8 cellular contexts compared by ENCODE assay signal in the genomic region with DNA sequence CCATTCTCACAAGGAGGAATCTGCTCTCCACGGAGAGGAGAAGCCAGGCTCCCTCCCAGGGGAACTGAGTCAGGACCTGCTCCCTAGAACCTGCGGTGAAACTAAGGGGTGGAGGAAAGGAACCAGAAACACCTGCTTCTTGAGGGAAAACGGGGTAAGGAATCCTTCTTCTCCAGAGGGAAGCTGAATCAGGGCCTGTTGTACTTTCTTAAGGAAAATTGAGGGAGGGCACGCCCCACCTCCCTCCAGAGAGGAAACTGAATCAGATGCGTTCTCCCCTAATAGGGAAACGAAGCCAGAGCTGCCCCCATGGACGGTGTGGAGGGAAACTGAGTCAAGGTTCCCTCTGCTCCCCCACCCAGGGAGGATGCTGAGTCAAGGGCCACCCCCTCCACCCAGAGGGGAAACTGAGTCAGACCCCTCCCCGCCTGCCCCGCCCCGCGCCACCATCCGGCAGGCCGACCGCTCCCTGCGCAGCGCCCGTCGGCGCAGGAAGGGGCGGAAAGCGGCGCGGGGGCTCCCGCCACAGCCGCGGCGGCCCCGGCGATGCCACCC. TPM values are rescaled to one million over a fixed set of nuclear protein-coding genes. Genes with fewer than 3 reads are reported as not detected.
A peak's percentile ranks its signal among the peaks of the same experiment; 100 is the strongest.
DNase-seq lines count a peak whose midpoint lies in the region; FAIRE-seq and TF ChIP-seq lines count a peak whose summit lies in the region.

No MANE protein-coding gene starts in this region.

- H3K9me3 ChIP-seq in BLaER1 (no peaks in the 10 kb centered on the region), HAP-1 (no peaks in the 10 kb centered on the region), keratinocyte (ENCODE audit: control insufficient read depth, low read depth, low read length) (no peaks in the 10 kb centered on the region)

- DNase-seq in HAP-1 (ENCODE audit: low spot score in 2 of 2) (no peak), keratinocyte (ENCODE audit: low read depth, low spot score) (no peak), substantia nigra (lab: John Stamatoyannopoulos, UW) (peak in 1 of 49 donors; percentile 69), GOT3 (lab: John Stamatoyannopoulos, UW) (no peak), NCI-H2227 (lab: John Stamatoyannopoulos, UW; ENCODE audit: unreplicated experiment) (no peak), NK-92 (lab: John Stamatoyannopoulos, UW; ENCODE audit: unreplicated experiment) (no peak)
- no peak for DNase-seq in activated T-helper 2 cell treated with anti-CD3 and anti-CD28 coated beads, Interferon-gamma antibody, Interleukin-2, Interleukin-4, amounts not matched to agents 10 μg/mL and 5 μg/mL and 100 μg/mL, durations not matched to agents 14 hours and 24 hours and 36 hours (ENCODE audit: low spot score)

- peak overlapping the region; percentile 83 for H3K4me3 Mint-ChIP-seq in activated T-helper 2 cell treated with anti-CD3 and anti-CD28 coated beads, Interferon-gamma antibody, Interleukin-2, Interleukin-4, amounts not matched to agents 10 μg/mL and 5 μg/mL and 100 μg/mL, durations not matched to agents 14 hours and 24 hours and 36 hours (ENCODE audit: low read depth)

- in situ Hi-C loops in HAP-1 (cut with MboI; ENCODE audit: low sequenced_read_pairs): no loop called here

- H2AFZ ChIP-seq in keratinocyte (ENCODE audit: control insufficient read depth, low read length): no peak overlapping the region

- H3K27ac Mint-ChIP-seq in activated T-helper 2 cell treated with anti-CD3 and anti-CD28 coated beads, Interferon-gamma antibody, Interleukin-2, Interleukin-4, amounts not matched to agents 10 μg/mL and 5 μg/mL and 100 μg/mL, durations not matched to agents 14 hours and 24 hours and 36 hours: peak overlapping the region; percentile 20

- intact Hi-C loops in activated T-helper 2 cell treated with anti-CD3 and anti-CD28 coated beads, Interferon-gamma antibody, Interleukin-2, Interleukin-4, amounts not matched to agents 10 μg/mL and 5 μg/mL and 100 μg/mL, durations not matched to agents 14 hours and 24 hours and 36 hours (cut with micrococcal nuclease): loop anchor here (1.0 to 2.0 kb wide), 3 partner anchors 9 to 196 kb away; partner anchors contain the start of genes CFL1, MAP3K11 and PCNX3

- H3K9ac ChIP-seq in BLaER1 (peak overlapping the region; percentile 90), keratinocyte (ENCODE audit: control insufficient read depth, extremely low read depth, insufficient read depth, low read length) (peak overlapping the region; percentile 97)

- no peak for FAIRE-seq in keratinocyte (lab: Jason Lieb, UNC)

- peak overlapping the region; percentile 96 for H3K4me2 ChIP-seq in BLaER1
- peak overlapping the region; percentile 97 for H3K4me2 ChIP-seq in keratinocyte (ENCODE audit: control insufficient read depth, extremely low read depth, insufficient read depth, low read depth, low read length)

- H3K4me1 ChIP-seq in BLaER1 (peaks cover 33% of the 10 kb centered on the region), HAP-1 (peaks cover 3% of the 10 kb centered on the region), keratinocyte (ENCODE audit: control insufficient read depth, extremely low read depth, insufficient read depth, low read length) (peaks cover 12% of the 10 kb centered on the region)

- H3K4me1 Mint-ChIP-seq in activated T-helper 2 cell treated with anti-CD3 and anti-CD28 coated beads, Interferon-gamma antibody, Interleukin-2, Interleukin-4, amounts not matched to agents 10 μg/mL and 5 μg/mL and 100 μg/mL, durations not matched to agents 14 hours and 24 hours and 36 hours (ENCODE audit: low read depth): peaks cover 20% of the 10 kb centered on the region

- H4K20me1 ChIP-seq in BLaER1 (peaks cover 50% of the 10 kb centered on the region), keratinocyte (ENCODE audit: control insufficient read depth, extremely low read depth, insufficient read depth, low read length) (no peaks in the 10 kb centered on the region)

- dilution Hi-C loops in keratinocyte (cut with MboI; ENCODE audit: extremely low pct_ligation_motif_present, low sequenced_read_pairs): no loop called here

- no peaks in the 10 kb centered on the region for H3K9me3 Mint-ChIP-seq in activated T-helper 2 cell treated with anti-CD3 and anti-CD28 coated beads, Interferon-gamma antibody, Interleukin-2, Interleukin-4, amounts not matched to agents 10 μg/mL and 5 μg/mL and 100 μg/mL, durations not matched to agents 14 hours and 24 hours and 36 hours

- H3K4me3 ChIP-seq in BLaER1 (peak overlapping the region; percentile 95), HAP-1 (peak overlapping the region; percentile 79), keratinocyte (ENCODE audit: control insufficient read depth in 2 of 3, extremely low read depth in 1 of 3, insufficient read depth in 2 of 3, low read depth in 1 of 3, low read length in 3 of 3) (peak overlapping the region; percentile 70 to 98 (median 96))

- H3K27me3 Mint-ChIP-seq in activated T-helper 2 cell treated with anti-CD3 and anti-CD28 coated beads, Interferon-gamma antibody, Interleukin-2, Interleukin-4, amounts not matched to agents 10 μg/mL and 5 μg/mL and 100 μg/mL, durations not matched to agents 14 hours and 24 hours and 36 hours (ENCODE audit: low read depth): no peaks in the 10 kb centered on the region

- no peaks in the 10 kb centered on the region for H3K9me1 ChIP-seq in keratinocyte (ENCODE audit: control insufficient read depth, extremely low read depth, insufficient read depth, low read length)

- H3K27me3 ChIP-seq in BLaER1 (no peaks in the 10 kb centered on the region), HAP-1 (ENCODE audit: low read depth) (no peaks in the 10 kb centered on the region), keratinocyte (ENCODE audit: control insufficient read depth, extremely low read depth, insufficient read depth, low read length) (no peaks in the 10 kb centered on the region)

- peaks cover 41% of the 10 kb centered on the region for H3K36me3 Mint-ChIP-seq in activated T-helper 2 cell treated with anti-CD3 and anti-CD28 coated beads, Interferon-gamma antibody, Interleukin-2, Interleukin-4, amounts not matched to agents 10 μg/mL and 5 μg/mL and 100 μg/mL, durations not matched to agents 14 hours and 24 hours and 36 hours (ENCODE audit: low read depth)

- no peak for TF ChIP-seq CTCF in keratinocyte (optimal IDR thresholded peaks at IDR 0.05 in 1 of 3, IDR thresholded peaks at IDR 0.05 in 1 of 3, conservative IDR thresholded peaks at IDR 0.05 in 1 of 3; ENCODE audit: extremely low read depth in 1 of 3, insufficient read depth in 2 of 3, low read length in 3 of 3)

- peaks cover 23% of the 10 kb centered on the region for H3K79me2 ChIP-seq in keratinocyte (ENCODE audit: control insufficient read depth, insufficient read depth, low read length)

- H3K27ac ChIP-seq in BLaER1 (peak overlapping the region; percentile 93), keratinocyte (ENCODE audit: control insufficient read depth, insufficient read depth, low read length) (peak overlapping the region; percentile 79), substantia nigra (ENCODE audit: low read depth, low read length, poor library complexity, severe bottlenecking) (peak overlapping the region; percentile 99)

- peaks cover 44% of the 10 kb centered on the region for H3K36me3 ChIP-seq in BLaER1
- H3K36me3 ChIP-seq in HAP-1 (replicated peaks): peaks cover 41% of the 10 kb centered on the region
- peaks cover 34 to 35% of the 10 kb centered on the region in 2 experiments for H3K36me3 ChIP-seq in keratinocyte (ENCODE audit: control insufficient read depth in 2 of 2, extremely low read depth in 1 of 2, insufficient read depth in 2 of 2, low read length in 2 of 2)

RNA-seq across cellular contexts. Expression of gene RELA, which starts 0.4 kb away (rescaled TPM):
- 86.9 and 89.3 TPM in 2 replicates for total RNA-seq in activated T-helper 2 cell treated with anti-CD3 and anti-CD28 coated beads, Interferon-gamma antibody, Interleukin-2, Interleukin-4, amounts not matched to agents 10 μg/mL and 5 μg/mL and 100 μg/mL, durations not matched to agents 14 hours and 24 hours and 36 hours
- polyA plus RNA-seq in keratinocyte: 20.4 to 49.4 TPM (median 23.5 TPM) in 3 replicates
- polyA plus RNA-seq in keratinocyte (2011; ENCODE audit: low read depth): 32.8 TPM
- 29.6 and 40.9 TPM in 2 replicates for polyA plus RNA-seq in keratinocyte (2011; cell fraction: cytosol; rRNA removed)
- 53.6 and 57.6 TPM in 2 replicates for polyA plus RNA-seq in keratinocyte (2011; cell fraction: nucleus; rRNA removed)
- polyA plus RNA-seq in keratinocyte (2012; ENCODE audit: low replicate concordance): 55.0 and 57.5 TPM in 2 replicates
- polyA minus RNA-seq in keratinocyte: 25.4 to 159 TPM (median 34.4 TPM) in 3 replicates
- polyA minus RNA-seq in keratinocyte (2011; cell fraction: cytosol; rRNA and poly(A)+ RNA removed): 29.5 TPM
- 19.3 and 22.6 TPM in 2 replicates for polyA minus RNA-seq in keratinocyte (2011; cell fraction: nucleus; rRNA and poly(A)+ RNA removed)

RNA-seq across cellular contexts. Expression of gene SIPA1, which starts 24.4 kb away (rescaled TPM):
- 128 and 135 TPM in 2 replicates for total RNA-seq in activated T-helper 2 cell treated with anti-CD3 and anti-CD28 coated beads, Interferon-gamma antibody, Interleukin-2, Interleukin-4, amounts not matched to agents 10 μg/mL and 5 μg/mL and 100 μg/mL, durations not matched to agents 14 hours and 24 hours and 36 hours
- polyA plus RNA-seq in keratinocyte: 4.5 to 7.2 TPM (median 7.1 TPM) in 3 replicates
- polyA plus RNA-seq in keratinocyte (2011; ENCODE audit: low read depth): 8.5 TPM
- polyA plus RNA-seq in keratinocyte (2011; cell fraction: cytosol; rRNA removed): 2.7 and 6.2 TPM in 2 replicates
- polyA plus RNA-seq in keratinocyte (2011; cell fraction: nucleus; rRNA removed): 5.3 and 7.0 TPM in 2 replicates
- 15.3 and 16.2 TPM in 2 replicates for polyA plus RNA-seq in keratinocyte (2012; ENCODE audit: low replicate concordance)
- polyA minus RNA-seq in keratinocyte: 7.4 to 49.8 TPM (median 9.6 TPM) in 3 replicates
- 11.9 TPM for polyA minus RNA-seq in keratinocyte (2011; cell fraction: cytosol; rRNA and poly(A)+ RNA removed)
- 6.1 and 8.1 TPM in 2 replicates for polyA minus RNA-seq in keratinocyte (2011; cell fraction: nucleus; rRNA and poly(A)+ RNA removed)

RNA-seq across cellular contexts. Expression of gene PCNX3, which starts 46.7 kb away (rescaled TPM):
- total RNA-seq in activated T-helper 2 cell treated with anti-CD3 and anti-CD28 coated beads, Interferon-gamma antibody, Interleukin-2, Interleukin-4, amounts not matched to agents 10 μg/mL and 5 μg/mL and 100 μg/mL, durations not matched to agents 14 hours and 24 hours and 36 hours: 40.1 and 43.6 TPM in 2 replicates
- polyA plus RNA-seq in keratinocyte: 6.1 to 16.5 TPM (median 10.5 TPM) in 3 replicates
- polyA plus RNA-seq in keratinocyte (2011; ENCODE audit: low read depth): 2.9 TPM
- 5.5 and 9.7 TPM in 2 replicates for polyA plus RNA-seq in keratinocyte (2011; cell fraction: cytosol; rRNA removed)
- polyA plus RNA-seq in keratinocyte (2011; cell fraction: nucleus; rRNA removed): 45.9 and 65.6 TPM in 2 replicates
- 16.6 and 25.6 TPM in 2 replicates for polyA plus RNA-seq in keratinocyte (2012; ENCODE audit: low replicate concordance)
- polyA minus RNA-seq in keratinocyte: 26.5 to 94.3 TPM (median 29.5 TPM) in 3 replicates
- 33.4 TPM for polyA minus RNA-seq in keratinocyte (2011; cell fraction: cytosol; rRNA and poly(A)+ RNA removed)
- polyA minus RNA-seq in keratinocyte (2011; cell fraction: nucleus; rRNA and poly(A)+ RNA removed): 97.7 and 104 TPM in 2 replicates

RNA-seq across cellular contexts. Expression of gene MAP3K11, which starts 48.3 kb away (rescaled TPM):
- total RNA-seq in activated T-helper 2 cell treated with anti-CD3 and anti-CD28 coated beads, Interferon-gamma antibody, Interleukin-2, Interleukin-4, amounts not matched to agents 10 μg/mL and 5 μg/mL and 100 μg/mL, durations not matched to agents 14 hours and 24 hours and 36 hours: 84.6 and 88.6 TPM in 2 replicates
- polyA plus RNA-seq in keratinocyte: 13.6 to 18.8 TPM (median 17.5 TPM) in 3 replicates
- 16.5 TPM for polyA plus RNA-seq in keratinocyte (2011; ENCODE audit: low read depth)
- polyA plus RNA-seq in keratinocyte (2011; cell fraction: cytosol; rRNA removed): 13.9 and 26.8 TPM in 2 replicates
- polyA plus RNA-seq in keratinocyte (2011; cell fraction: nucleus; rRNA removed): 16.8 and 28.6 TPM in 2 replicates
- polyA plus RNA-seq in keratinocyte (2012; ENCODE audit: low replicate concordance): 19.2 and 29.1 TPM in 2 replicates
- polyA minus RNA-seq in keratinocyte: 19.5 to 32.4 TPM (median 32.4 TPM) in 3 replicates
- polyA minus RNA-seq in keratinocyte (2011; cell fraction: cytosol; rRNA and poly(A)+ RNA removed): 34.0 TPM
- 16.4 and 21.2 TPM in 2 replicates for polyA minus RNA-seq in keratinocyte (2011; cell fraction: nucleus; rRNA and poly(A)+ RNA removed)

RNA-seq across cellular contexts. Expression of gene KAT5, which starts 49.7 kb away (rescaled TPM):
- total RNA-seq in activated T-helper 2 cell treated with anti-CD3 and anti-CD28 coated beads, Interferon-gamma antibody, Interleukin-2, Interleukin-4, amounts not matched to agents 10 μg/mL and 5 μg/mL and 100 μg/mL, durations not matched to agents 14 hours and 24 hours and 36 hours: 76.3 and 79.4 TPM in 2 replicates
- polyA plus RNA-seq in keratinocyte: 26.8 to 32.1 TPM (median 30.3 TPM) in 3 replicates
- 34.6 TPM for polyA plus RNA-seq in keratinocyte (2011; ENCODE audit: low read depth)
- polyA plus RNA-seq in keratinocyte (2011; cell fraction: cytosol; rRNA removed): 17.6 and 18.7 TPM in 2 replicates
- polyA plus RNA-seq in keratinocyte (2011; cell fraction: nucleus; rRNA removed): 32.8 and 40.2 TPM in 2 replicates
- polyA plus RNA-seq in keratinocyte (2012; ENCODE audit: low replicate concordance): 24.4 and 31.3 TPM in 2 replicates
- polyA minus RNA-seq in keratinocyte: 23.0 to 33.9 TPM (median 31.5 TPM) in 3 replicates
- polyA minus RNA-seq in keratinocyte (2011; cell fraction: cytosol; rRNA and poly(A)+ RNA removed): 34.3 TPM
- 25.5 and 25.6 TPM in 2 replicates for polyA minus RNA-seq in keratinocyte (2011; cell fraction: nucleus; rRNA and poly(A)+ RNA removed)
